Comparison of ENCODE assay signal across 14 cellular contexts in genomic region chr22:46825145-46825544, GRCh38.
A peak's percentile ranks its signal among the peaks of the same experiment; 100 is the strongest.
DNase-seq lines count a peak whose midpoint lies in the region; ATAC-seq and TF ChIP-seq lines count a peak whose summit lies in the region.
"Had no signal": no experiment of that assay in that cellular context is flagged by ENCODE, and none has a peak within 500 bp of the region (broad histone marks: within the 10 kb centered on the region; RNA-seq: fewer than 3 reads in every experiment).

No MANE protein-coding gene starts in this region.

- H2AFZ ChIP-seq in SK-N-SH (ENCODE audit: low read depth) = no peak overlapping the region

- peaks cover 56% of the 10 kb centered on the region; the same call in 1 of the 2 replicates for H3K79me2 ChIP-seq in SK-N-SH (ENCODE audit: insufficient read depth)

- no peaks in the 10 kb centered on the region for H3K9me2 ChIP-seq in SK-N-SH

- peaks cover 20% of the 10 kb centered on the region for H3F3A ChIP-seq in SK-N-SH (replicated peaks; ENCODE audit: insufficient read depth)

- TF ChIP-seq CTCF in SK-N-SH (IDR thresholded peaks at IDR 0.05) (no peak), activated B cell treated with CpG ODN at 0.5 μM for 24 hours (IDR thresholded peaks at IDR 0.05) (no peak), fibroblast of the aortic adventitia (IDR thresholded peaks at IDR 0.05; ENCODE audit: insufficient read depth, low read length) (no peak), nephron progenitor cell (IDR thresholded peaks at IDR 0.05) (no peak)

- peaks cover 81% of the 10 kb centered on the region for H3K36me3 Mint-ChIP-seq in activated B cell treated with CpG ODN at 0.5 μM for 24 hours (ENCODE audit: low read depth)
- H3K36me3 Mint-ChIP-seq in stimulated activated effector memory CD8-positive, alpha-beta T cell treated with anti-CD3 and anti-CD28 coated beads, Interleukin-12 subunit alpha, Interleukin-12 subunit beta, amount 100 ng/mL, for 72 hours = peaks cover 76% of the 10 kb centered on the region
- peaks cover 65% of the 10 kb centered on the region for H3K36me3 Mint-ChIP-seq in nephron progenitor cell (ENCODE audit: low read depth)

- H3K4me3 Mint-ChIP-seq in activated B cell treated with CpG ODN at 0.5 μM for 24 hours (no peak overlapping the region), nephron progenitor cell (no peak overlapping the region)
- no peak overlapping the region for H3K4me3 Mint-ChIP-seq in stimulated activated effector memory CD8-positive, alpha-beta T cell treated with anti-CD3 and anti-CD28 coated beads, Interleukin-12 subunit alpha, Interleukin-12 subunit beta, amount 100 ng/mL, for 72 hours
- H3K4me3 Mint-ChIP-seq: CD14-positive monocyte; CD4-positive, alpha-beta memory T cell had no signal

- DNase-seq in SK-N-SH (peak; percentile 3), activated B cell treated with CpG ODN at 0.5 μM for 24 hours (no peak), fibroblast of the aortic adventitia (ENCODE audit: low read depth) (peak; percentile 34), 8988T (no peak), pons (ENCODE audit: low spot score) (no peak), nephron progenitor cell (no peak)
- DNase-seq in stimulated activated effector memory CD8-positive, alpha-beta T cell treated with anti-CD3 and anti-CD28 coated beads, Interleukin-12 subunit alpha, Interleukin-12 subunit beta, amount 100 ng/mL, for 72 hours (ENCODE audit: low spot score in 2 of 2) = no peak
- DNase-seq: CD4-positive, alpha-beta memory T cell; IMR-90 had no signal

- no peak overlapping the region for H3K4me3 ChIP-seq in SK-N-SH (ENCODE audit: low read depth in 2 of 2, low read length in 1 of 2)
- no peak overlapping the region for H3K4me3 ChIP-seq in fibroblast of the aortic adventitia (ENCODE audit: low read depth, low read length)
- H3K4me3 ChIP-seq: BLaER1, HAP-1 had no signal

- peak overlapping the region; percentile 42 for H3K27ac Mint-ChIP-seq in activated B cell treated with CpG ODN at 0.5 μM for 24 hours
- peak overlapping the region; percentile 61 for H3K27ac Mint-ChIP-seq in stimulated activated effector memory CD8-positive, alpha-beta T cell treated with anti-CD3 and anti-CD28 coated beads, Interleukin-12 subunit alpha, Interleukin-12 subunit beta, amount 100 ng/mL, for 72 hours
- no peak overlapping the region for H3K27ac Mint-ChIP-seq in nephron progenitor cell
- H3K27ac Mint-ChIP-seq: CD14-positive monocyte had no signal

- H3K4me1 ChIP-seq in SK-N-SH (ENCODE audit: control insufficient read depth in 1 of 2, insufficient read depth in 2 of 2, low read depth in 1 of 2, low read length in 1 of 2) = peaks cover 17 to 25% of the 10 kb centered on the region in 2 experiments; a peak in 3 of 4 replicates

- no peak overlapping the region for H3K4me2 ChIP-seq in SK-N-SH
- H3K4me2 ChIP-seq: BLaER1 had no signal

- H3K27ac ChIP-seq in SK-N-SH (ENCODE audit: low read depth in 2 of 2, low read length in 1 of 2) = no peak overlapping the region
- H3K27ac ChIP-seq: 22Rv1, BLaER1 had no signal

- WGBS in SK-N-SH (ENCODE audit: low lambda C conversion rate) = 83% methylated on average over 8 of the region's 8 CpGs

- no peak for TF ChIP-seq EP300 in SK-N-SH (IDR thresholded peaks at IDR 0.05; ENCODE audit: borderline replicate concordance in 1 of 2, low read depth in 1 of 2, low read length in 1 of 2)

- POLR2A ChIA-PET in SK-N-SH (lab: Yijun Ruan, JAX) (no interaction called here), activated B cell treated with CpG ODN at 0.5 μM for 24 hours (lab: Charles Lee) (interaction anchor here (0.6 kb wide), 1 partner anchor 57 kb away, joined by 6 read pairs; no protein-coding TSS in a partner anchor)

- H3K27me3 Mint-ChIP-seq in activated B cell treated with CpG ODN at 0.5 μM for 24 hours = no peaks in the 10 kb centered on the region
- H3K27me3 Mint-ChIP-seq in nephron progenitor cell (ENCODE audit: low read depth, poor library complexity) = peaks cover 3% of the 10 kb centered on the region
- H3K27me3 Mint-ChIP-seq: CD4-positive, alpha-beta memory T cell had no signal

- no peaks in the 10 kb centered on the region for H3K9me3 ChIP-seq in SK-N-SH
- H3K9me3 ChIP-seq: HAP-1 had no signal

- intact Hi-C loops in activated B cell treated with CpG ODN at 0.5 μM for 24 hours (cut with micrococcal nuclease) = no loop called here

- H3K36me3 ChIP-seq in SK-N-SH (replicated peaks in 1 of 2; ENCODE audit: control insufficient read depth in 1 of 2, insufficient read depth in 2 of 2, low read length in 1 of 2) = peaks cover 0 to 2% of the 10 kb centered on the region in 2 experiments
- H3K36me3 ChIP-seq: HAP-1 had no signal

- no peak for TF ChIP-seq RAD21 in SK-N-SH (IDR thresholded peaks at IDR 0.05; ENCODE audit: low read length)

- ATAC-seq in SK-N-SH treated with all-trans-retinoic acid at 6 μM for 48 hours (no peak), activated B cell treated with CpG ODN at 0.5 μM for 24 hours (ENCODE audit: low read depth) (no peak)
- ATAC-seq in stimulated activated effector memory CD8-positive, alpha-beta T cell treated with anti-CD3 and anti-CD28 coated beads, Interleukin-12 subunit alpha, Interleukin-12 subunit beta, amount 100 ng/mL, for 72 hours = no peak

- H4K20me1 ChIP-seq in SK-N-SH (ENCODE audit: insufficient read depth) = peaks cover 8% of the 10 kb centered on the region

- H3K4me1 Mint-ChIP-seq in activated B cell treated with CpG ODN at 0.5 μM for 24 hours (peaks cover 55% of the 10 kb centered on the region), nephron progenitor cell (peaks cover 24% of the 10 kb centered on the region)
- peaks cover 73% of the 10 kb centered on the region for H3K4me1 Mint-ChIP-seq in stimulated activated effector memory CD8-positive, alpha-beta T cell treated with anti-CD3 and anti-CD28 coated beads, Interleukin-12 subunit alpha, Interleukin-12 subunit beta, amount 100 ng/mL, for 72 hours

- CTCF ChIA-PET in SK-N-SH (lab: Yijun Ruan, JAX) (interaction anchor here (1.6 kb wide), 1 partner anchor 22 kb away, joined by 8 read pairs; no protein-coding TSS in a partner anchor), activated B cell treated with CpG ODN at 0.5 μM for 24 hours (lab: Charles Lee) (no interaction called here)

- H3K27me3 ChIP-seq in SK-N-SH (ENCODE audit: insufficient read depth) = no peaks in the 10 kb centered on the region
- H3K27me3 ChIP-seq: BLaER1 had no signal

- no peaks in the 10 kb centered on the region for H3K9me3 Mint-ChIP-seq in activated B cell treated with CpG ODN at 0.5 μM for 24 hours
- peaks cover 2% of the 10 kb centered on the region for H3K9me3 Mint-ChIP-seq in stimulated activated effector memory CD8-positive, alpha-beta T cell treated with anti-CD3 and anti-CD28 coated beads, Interleukin-12 subunit alpha, Interleukin-12 subunit beta, amount 100 ng/mL, for 72 hours
- H3K9me3 Mint-ChIP-seq in nephron progenitor cell = peaks cover 14% of the 10 kb centered on the region

- no peak overlapping the region for H3K9ac ChIP-seq in SK-N-SH
- H3K9ac ChIP-seq: BLaER1 had no signal

TF ChIP-seq in SK-N-SH, 30 proteins besides CTCF, POLR2A, EP300 and RAD21 (continues in another document):
- TF ChIP-seq JUND (IDR thresholded peaks at IDR 0.05) (no peak), GABPA (IDR thresholded peaks at IDR 0.05; ENCODE audit: low read depth) (no peak), NRF1 (IDR thresholded peaks at IDR 0.05; ENCODE audit: low read depth, low read length) (no peak), ELF1 (IDR thresholded peaks at IDR 0.05) (no peak)

TF ChIP-seq in SK-N-SH treated with all-trans-retinoic acid at 6 μM for 48 hours, 23 proteins besides CTCF, POLR2A, EP300 and RAD21 (continues in another document):
- no peak for TF ChIP-seq ARNTL (CRISPR knock-in tag; IDR thresholded peaks at IDR 0.05; ENCODE audit: borderline replicate concordance, low read depth)
- TF ChIP-seq TOX (CRISPR knock-in tag; IDR thresholded peaks at IDR 0.05; ENCODE audit: borderline replicate concordance) = no peak
- no peak for TF ChIP-seq ISL1 (CRISPR knock-in tag; IDR thresholded peaks at IDR 0.05)
- no peak for TF ChIP-seq POU6F1 (CRISPR knock-in tag; IDR thresholded peaks at IDR 0.05; ENCODE audit: borderline replicate concordance, low read depth)
- no peak for TF ChIP-seq SNAI2 (CRISPR knock-in tag; IDR thresholded peaks at IDR 0.05)
- no peak for TF ChIP-seq ZNF565 (CRISPR knock-in tag; conservative IDR thresholded peaks at IDR 0.05; ENCODE audit: low read depth)
- no peak for TF ChIP-seq ZFP3 (CRISPR knock-in tag; IDR thresholded peaks at IDR 0.05)
- no peak for TF ChIP-seq ZFP30 (CRISPR knock-in tag; IDR thresholded peaks at IDR 0.05)
- no peak for TF ChIP-seq TCF4 (CRISPR knock-in tag; IDR thresholded peaks at IDR 0.05; ENCODE audit: borderline replicate concordance)
- no peak for TF ChIP-seq GLIS3 (CRISPR knock-in tag; IDR thresholded peaks at IDR 0.05)
- no peak for TF ChIP-seq OSR1 (CRISPR knock-in tag; IDR thresholded peaks at IDR 0.05)
- TF ChIP-seq ESRRG (CRISPR knock-in tag; IDR thresholded peaks at IDR 0.05) = no peak
- no peak for TF ChIP-seq CREB5 (CRISPR knock-in tag; IDR thresholded peaks at IDR 0.05; ENCODE audit: low read depth)
- TF ChIP-seq ZNF8 (CRISPR knock-in tag; IDR thresholded peaks at IDR 0.05) = no peak
- TF ChIP-seq ZNF70 (CRISPR knock-in tag; IDR thresholded peaks at IDR 0.05) = no peak
- TF ChIP-seq CSDC2 (CRISPR knock-in tag; IDR thresholded peaks at IDR 0.05) = no peak

Comparison
In these comparisons a context has a peak if more than half of its experiments do, and no peak if none do; other contexts are left out.
1. DNase-seq: peak in SK-N-SH (single experiment) and fibroblast of the aortic adventitia (single experiment); none in activated B cell treated with CpG ODN at 0.5 μM for 24 hours (single experiment), stimulated activated effector memory CD8-positive, alpha-beta T cell treated with anti-CD3 and anti-CD28 coated beads, Interleukin-12 subunit alpha, Interleukin-12 subunit beta, amount 100 ng/mL, for 72 hours (0 of 2), 8988T (single experiment), pons (single experiment) and nephron progenitor cell (single experiment).